Comparison of ENCODE assay signal across 20 cellular contexts in genomic region chr12:113641426-113641825, GRCh38.
DNase-seq lines count a peak whose midpoint lies in the region; ATAC-seq and TF ChIP-seq lines count a peak whose summit lies in the region.
"Had no signal": no experiment of that assay in that cellular context is flagged by ENCODE, and none has a peak within 500 bp of the region (broad histone marks: within the 10 kb centered on the region; RNA-seq: fewer than 3 reads in every experiment).

No MANE protein-coding gene starts in this region.

- TF ChIP-seq CTCF in WTC11 (IDR thresholded peaks at IDR 0.05), result no peak

- no peak overlapping the region for H4K8ac ChIP-seq in mesendoderm (ENCODE audit: low read depth, low read length)

- no peaks in the 10 kb centered on the region for H3K27me3 ChIP-seq in mesendoderm (ENCODE audit: insufficient read depth, low read length, poor library complexity)
- H3K27me3 ChIP-seq: BLaER1 treated with 17β-estradiol and CSF1 and Interleukin-3, amounts not matched to agents 10 nM and 100 nM had no signal

- H3K56ac ChIP-seq in mesendoderm (ENCODE audit: low read length), result peak overlapping the region; percentile 15

- H3K9me3 Mint-ChIP-seq in WTC11, result no peaks in the 10 kb centered on the region
- H3K9me3 Mint-ChIP-seq: HFFc6 had no signal

- no peaks in the 10 kb centered on the region for H3K4me1 ChIP-seq in mesendoderm (ENCODE audit: control insufficient read depth, low read depth, low read length)
- H3K4me1 ChIP-seq: BLaER1 treated with 17β-estradiol and CSF1 and Interleukin-3, amounts not matched to agents 10 nM and 100 nM; Caco-2 had no signal

- H3K27ac Mint-ChIP-seq in WTC11, result 0 out of 2 replicates have a peak overlapping the region, but pooled peaks have one; percentile 24
- H3K27ac Mint-ChIP-seq: B cell; CD4-positive, CD25-positive, alpha-beta regulatory T cell; CD8-positive, alpha-beta memory T cell; HFFc6 had no signal

- H3K4me1 Mint-ChIP-seq in WTC11, result peaks cover 36% of the 10 kb centered on the region
- H3K4me1 Mint-ChIP-seq: B cell had no signal

- H3K36me3 ChIP-seq in mesendoderm (ENCODE audit: control insufficient read depth, insufficient read depth, low read length), result no peaks in the 10 kb centered on the region
- H3K36me3 ChIP-seq: BLaER1 treated with 17β-estradiol and CSF1 and Interleukin-3, amounts not matched to agents 10 nM and 100 nM had no signal

- DNase-seq in OCI-M1 (lab: John Stamatoyannopoulos, UW) (peak; percentile 82), WTC11 (ENCODE audit: low spot score) (no peak), mesendoderm (no peak), NCI-H446 (lab: John Stamatoyannopoulos, UW) (no peak), cerebellar nuclear complex (lab: John Stamatoyannopoulos, UW) (no peak)
- DNase-seq: Caco-2; CD4-positive, CD25-positive, alpha-beta regulatory T cell; CD8-positive, alpha-beta memory T cell; DMS153; DMS79; GDM1; GOT3; HCEC 1CT; HFFc6; IMR-90; KBM-7 had no signal

- no peak overlapping the region for H3K23ac ChIP-seq in mesendoderm (ENCODE audit: low read length)

- H3K36me3 Mint-ChIP-seq in WTC11, result no peaks in the 10 kb centered on the region
- H3K36me3 Mint-ChIP-seq: CD4-positive, CD25-positive, alpha-beta regulatory T cell; CD8-positive, alpha-beta memory T cell had no signal

- no peak overlapping the region for H3K4ac ChIP-seq in mesendoderm (ENCODE audit: low read depth, low read length)

- no peak overlapping the region for H2BK120ac ChIP-seq in mesendoderm (ENCODE audit: low read depth, low read length)

- H3K4me2 ChIP-seq in mesendoderm (ENCODE audit: low read length), result no peak overlapping the region
- H3K4me2 ChIP-seq: BLaER1 treated with 17β-estradiol and CSF1 and Interleukin-3, amounts not matched to agents 10 nM and 100 nM had no signal

- ATAC-seq in WTC11 (no peak), GM21390 (IDR thresholded peaks at IDR 0.05; ENCODE audit: unreplicated experiment) (no peak), GM19463 (IDR thresholded peaks at IDR 0.05; ENCODE audit: unreplicated experiment) (no peak)

- POLR2A ChIA-PET in WTC11 (lab: Charles Lee), result no interaction called here

- H3K4me3 Mint-ChIP-seq in WTC11, result no peak overlapping the region
- H3K4me3 Mint-ChIP-seq: B cell; CD4-positive, CD25-positive, alpha-beta regulatory T cell; HFFc6 had no signal

- WGBS in mesendoderm (ENCODE audit: extremely low coverage, insufficient coverage, low lambda C conversion rate), result no CpG with 5 or more reads among the region's 8 CpGs

- H3K9ac ChIP-seq in mesendoderm (ENCODE audit: low read length), result no peak overlapping the region
- H3K9ac ChIP-seq: BLaER1 treated with 17β-estradiol and CSF1 and Interleukin-3, amounts not matched to agents 10 nM and 100 nM had no signal

- H2AK5ac ChIP-seq in mesendoderm (ENCODE audit: low read length), result no peak overlapping the region

- no peak overlapping the region for H2BK15ac ChIP-seq in mesendoderm (replicated peaks; ENCODE audit: low read depth)

- CTCF ChIA-PET in WTC11 (lab: Charles Lee), result interaction anchor here (0.8 kb wide), 1 partner anchor 180 kb away, joined by 3 read pairs; no protein-coding TSS in a partner anchor

- H3K27me3 Mint-ChIP-seq in WTC11 (ENCODE audit: low read depth), result peaks cover 14% of the 10 kb centered on the region

- H3K18ac ChIP-seq in mesendoderm (ENCODE audit: low read length), result no peak overlapping the region

- no peak overlapping the region for H3K27ac ChIP-seq in mesendoderm (ENCODE audit: low read depth, low read length)
- H3K27ac ChIP-seq: BLaER1 treated with 17β-estradiol and CSF1 and Interleukin-3, amounts not matched to agents 10 nM and 100 nM had no signal

- no peaks in the 10 kb centered on the region for H3K79me2 ChIP-seq in mesendoderm (ENCODE audit: control insufficient read depth, insufficient read depth, low read length)

- no peak overlapping the region for H2BK5ac ChIP-seq in mesendoderm (ENCODE audit: low read length)

- no peak overlapping the region for H4K5ac ChIP-seq in mesendoderm (ENCODE audit: low read length)

- H3K79me1 ChIP-seq in mesendoderm (ENCODE audit: low read length), result no peaks in the 10 kb centered on the region

- no peak overlapping the region for H3K4me3 ChIP-seq in mesendoderm (ENCODE audit: low read length)
- H3K4me3 ChIP-seq: BLaER1 treated with 17β-estradiol and CSF1 and Interleukin-3, amounts not matched to agents 10 nM and 100 nM had no signal

TF ChIP-seq in WTC11, 78 proteins besides CTCF, POLR2A, EP300 and RAD21 (continues in another document):
- TF ChIP-seq FOXJ3 (CRISPR knock-in tag; IDR thresholded peaks at IDR 0.05; ENCODE audit: borderline replicate concordance) (no peak), RORB (CRISPR knock-in tag; IDR thresholded peaks at IDR 0.05) (no peak), ELF4 (CRISPR knock-in tag; IDR thresholded peaks at IDR 0.05; ENCODE audit: low read depth) (no peak), MYBL2 (CRISPR knock-in tag; IDR thresholded peaks at IDR 0.05) (no peak), AR (CRISPR knock-in tag; IDR thresholded peaks at IDR 0.05) (no peak), ZNF281 (CRISPR knock-in tag; IDR thresholded peaks at IDR 0.05) (no peak), GRHL2 (CRISPR knock-in tag; IDR thresholded peaks at IDR 0.05; ENCODE audit: insufficient replicate concordance, severe bottlenecking) (no peak)
- TF ChIP-seq, protein P1, sequence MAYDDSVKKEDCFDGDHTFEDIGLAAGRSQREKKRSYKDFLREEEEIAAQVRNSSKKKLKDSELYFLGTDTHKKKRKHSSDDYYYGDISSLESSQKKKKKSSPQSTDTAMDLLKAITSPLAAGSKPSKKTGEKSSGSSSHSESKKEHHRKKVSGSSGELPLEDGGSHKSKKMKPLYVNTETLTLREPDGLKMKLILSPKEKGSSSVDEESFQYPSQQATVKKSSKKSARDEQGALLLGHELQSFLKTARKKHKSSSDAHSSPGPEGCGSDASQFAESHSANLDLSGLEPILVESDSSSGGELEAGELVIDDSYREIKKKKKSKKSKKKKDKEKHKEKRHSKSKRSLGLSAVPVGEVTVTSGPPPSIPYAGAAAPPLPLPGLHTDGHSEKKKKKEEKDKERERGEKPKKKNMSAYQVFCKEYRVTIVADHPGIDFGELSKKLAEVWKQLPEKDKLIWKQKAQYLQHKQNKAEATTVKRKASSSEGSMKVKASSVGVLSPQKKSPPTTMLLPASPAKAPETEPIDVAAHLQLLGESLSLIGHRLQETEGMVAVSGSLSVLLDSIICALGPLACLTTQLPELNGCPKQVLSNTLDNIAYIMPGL (CRISPR knock-in tag; IDR thresholded peaks at IDR 0.05), result no peak
- TF ChIP-seq, protein P2, sequence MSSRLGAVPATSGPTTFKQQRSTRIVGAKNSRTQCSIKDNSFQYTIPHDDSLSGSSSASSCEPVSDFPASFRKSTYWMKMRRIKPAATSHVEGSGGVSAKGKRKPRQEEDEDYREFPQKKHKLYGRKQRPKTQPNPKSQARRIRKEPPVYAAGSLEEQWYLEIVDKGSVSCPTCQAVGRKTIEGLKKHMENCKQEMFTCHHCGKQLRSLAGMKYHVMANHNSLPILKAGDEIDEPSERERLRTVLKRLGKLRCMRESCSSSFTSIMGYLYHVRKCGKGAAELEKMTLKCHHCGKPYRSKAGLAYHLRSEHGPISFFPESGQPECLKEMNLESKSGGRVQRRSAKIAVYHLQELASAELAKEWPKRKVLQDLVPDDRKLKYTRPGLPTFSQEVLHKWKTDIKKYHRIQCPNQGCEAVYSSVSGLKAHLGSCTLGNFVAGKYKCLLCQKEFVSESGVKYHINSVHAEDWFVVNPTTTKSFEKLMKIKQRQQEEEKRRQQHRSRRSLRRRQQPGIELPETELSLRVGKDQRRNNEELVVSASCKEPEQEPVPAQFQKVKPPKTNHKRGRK (CRISPR knock-in tag; IDR thresholded peaks at IDR 0.05; ENCODE audit: borderline replicate concordance), result no peak
